In the genomic region with DNA sequence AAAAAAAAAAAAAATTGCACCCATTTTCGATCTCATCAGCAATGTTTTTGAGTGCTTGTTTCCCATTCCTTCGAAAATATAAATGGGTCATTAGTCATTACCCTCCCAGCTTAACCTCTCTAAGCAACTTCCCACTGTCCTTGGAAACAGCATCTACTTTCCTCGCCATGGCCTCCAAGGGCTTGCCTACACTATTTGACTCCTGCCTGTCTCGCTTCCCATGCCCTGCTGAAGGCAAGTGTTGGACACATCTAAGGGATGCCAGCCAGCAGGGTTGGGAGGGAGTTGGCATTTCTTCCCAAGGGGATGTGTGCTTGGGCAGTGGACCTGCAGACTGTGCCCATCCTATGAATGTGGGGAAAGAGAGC, we compare ENCODE assay signal across 14 cellular contexts. TPM values are rescaled to one million over a fixed set of nuclear protein-coding genes. Genes with fewer than 3 reads are reported as not detected.
DNase-seq lines count a peak whose midpoint lies in the region; ATAC-seq, FAIRE-seq and TF ChIP-seq lines count a peak whose summit lies in the region.
"Had no signal": no experiment of that assay in that cellular context is flagged by ENCODE, and none has a peak within 500 bp of the region (broad histone marks: within the 10 kb centered on the region; RNA-seq: fewer than 3 reads in every experiment).

No MANE protein-coding gene starts in this region.

- TF ChIP-seq CTCF in A549 (IDR thresholded peaks at IDR 0.05) (no peak), WTC11 (IDR thresholded peaks at IDR 0.05) (no peak), lower lobe of right lung (IDR thresholded peaks at IDR 0.05) (no peak), lower leg skin (IDR thresholded peaks at IDR 0.05) (no peak)

- TF ChIP-seq POLR2A in A549 (IDR thresholded peaks at IDR 0.05; ENCODE audit: low read length) (no peak), H54 (IDR thresholded peaks at IDR 0.05; ENCODE audit: low read depth, low read length) (0 out of 2 replicates have a peak, but pooled peaks have one; percentile 3), lower leg skin (IDR thresholded peaks at IDR 0.05) (no peak)

- no peaks in the 10 kb centered on the region for H3K27me3 Mint-ChIP-seq in WTC11 (ENCODE audit: low read depth)

- peak in 1 of 2 experiments; percentile 36 for DNase-seq in A549 (ENCODE audit: low read depth in 1 of 2, low spot score in 1 of 2)
- DNase-seq in H54 (ENCODE audit: insufficient read length, low spot score): no peak
- DNase-seq in WTC11 (ENCODE audit: low spot score): no peak
- DNase-seq in lower lobe of right lung: no peak
- no peak for DNase-seq in NCI-H1105 treated with DMSO at 0.1 percent for 48 hours (lab: John Stamatoyannopoulos, UW)
- DNase-seq in lower leg skin (ENCODE audit: low spot score in 2 of 2): no peak
- DNase-seq in COLO668 (lab: John Stamatoyannopoulos, UW; ENCODE audit: unreplicated experiment): no peak

- POLR2A ChIA-PET in A549 (lab: Yijun Ruan, JAX): interaction anchor here (1.5 kb wide), 1 partner anchor 48 kb away, joined by 4 read pairs; no protein-coding TSS in a partner anchor
- POLR2A ChIA-PET in WTC11 (lab: Charles Lee): no interaction called here

- peak overlapping the region; percentile 60 for H3K4me2 ChIP-seq in A549

- TF ChIP-seq RAD21 in A549 (conservative IDR thresholded peaks at IDR 0.05 in 1 of 2, IDR thresholded peaks at IDR 0.05 in 1 of 2): no peak

- H3K27ac Mint-ChIP-seq in WTC11: no peak overlapping the region; the same call in 1 of the 2 replicates

- H3K9me3 ChIP-seq in A549 (no peaks in the 10 kb centered on the region), lower lobe of right lung (no peaks in the 10 kb centered on the region)
- H3K9me3 ChIP-seq: BE2C, HAP-1 had no signal

- FAIRE-seq in A549 (lab: Jason Lieb, UNC) (no peak), H54 (lab: Jason Lieb, UNC) (no peak)
- FAIRE-seq: HTR-8/SVneo had no signal

- H3K36me3 Mint-ChIP-seq in WTC11: no peaks in the 10 kb centered on the region

- intact Hi-C loops in lower lobe of right lung (cut with DNase I) (loop anchor here (10.0 kb wide), 1 partner anchor 159 kb away; no protein-coding TSS in a partner anchor), lower leg skin (cut with DNase I; ENCODE audit: low total_unique reads) (loop anchor here (5.0 to 10.0 kb wide), 3 partner anchors 59 to 269 kb away; no protein-coding TSS in a partner anchor)

- peaks cover 14% of the 10 kb centered on the region for H3K4me1 ChIP-seq in A549
- peaks cover 9% of the 10 kb centered on the region for H3K4me1 ChIP-seq in lower lobe of right lung
- H3K4me1 ChIP-seq: BE2C, HAP-1 had no signal

- H3K4me3 Mint-ChIP-seq in WTC11: no peak overlapping the region

- no peaks in the 10 kb centered on the region for H3K27me3 ChIP-seq in lower lobe of right lung (ENCODE audit: low read depth)
- H3K27me3 ChIP-seq: BE2C had no signal

- no peaks in the 10 kb centered on the region for H3K36me3 ChIP-seq in lower lobe of right lung
- H3K36me3 ChIP-seq: BE2C, HAP-1 had no signal

- H3K4me3 ChIP-seq in A549 (no peak overlapping the region), lower lobe of right lung (no peak overlapping the region), lower leg skin (ENCODE audit: low read depth, poor library complexity, severe bottlenecking) (no peak overlapping the region)
- H3K4me3 ChIP-seq: HAP-1 had no signal

- H3K27ac ChIP-seq in A549 (peak overlapping the region in 1 of 2 experiments; percentile 78; a peak in 4 of 6 replicates), lower lobe of right lung (no peak overlapping the region)

- H3K9me3 Mint-ChIP-seq in WTC11: no peaks in the 10 kb centered on the region

- ATAC-seq in A549: peak; percentile 73 to 78
- peak; percentile 41 for ATAC-seq in WTC11
- peak; percentile 13 to 31 for ATAC-seq in lower lobe of right lung
- ATAC-seq in HG03378 (IDR thresholded peaks at IDR 0.05; ENCODE audit: unreplicated experiment): no peak

- 11% methylated on average over 4 of the region's 4 CpGs for WGBS in A549 (ENCODE audit: missing lambda C conversion rate)
- 43 to 46% methylated on average over 4 of the region's 4 CpGs for WGBS in lower leg skin, 2 donors

- H3K4me1 Mint-ChIP-seq in WTC11: no peaks in the 10 kb centered on the region

- CTCF ChIA-PET in A549 (lab: Yijun Ruan, JAX) (interaction anchor here (0.5 to 4.2 kb wide), 33 partner anchors 9 to 448 kb away, joined by 3 to 82 read pairs (median 4); a partner anchor contains a TSS), WTC11 (lab: Charles Lee) (interaction anchor here (0.6 to 2.9 kb wide), 19 partner anchors 12 to 452 kb away, joined by 3 to 55 read pairs (median 4); a partner anchor contains a TSS)

- TF ChIP-seq EP300 in A549 (IDR thresholded peaks at IDR 0.05): no peak

TF ChIP-seq in A549, 52 proteins besides CTCF, POLR2A, EP300 and RAD21 (continues in another document):
- TF ChIP-seq RCOR1 (IDR thresholded peaks at IDR 0.05; ENCODE audit: low read depth, low read length): no peak
- TF ChIP-seq, protein P1, sequence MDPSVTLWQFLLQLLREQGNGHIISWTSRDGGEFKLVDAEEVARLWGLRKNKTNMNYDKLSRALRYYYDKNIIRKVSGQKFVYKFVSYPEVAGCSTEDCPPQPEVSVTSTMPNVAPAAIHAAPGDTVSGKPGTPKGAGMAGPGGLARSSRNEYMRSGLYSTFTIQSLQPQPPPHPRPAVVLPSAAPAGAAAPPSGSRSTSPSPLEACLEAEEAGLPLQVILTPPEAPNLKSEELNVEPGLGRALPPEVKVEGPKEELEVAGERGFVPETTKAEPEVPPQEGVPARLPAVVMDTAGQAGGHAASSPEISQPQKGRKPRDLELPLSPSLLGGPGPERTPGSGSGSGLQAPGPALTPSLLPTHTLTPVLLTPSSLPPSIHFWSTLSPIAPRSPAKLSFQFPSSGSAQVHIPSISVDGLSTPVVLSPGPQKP (IDR thresholded peaks at IDR 0.05; ENCODE audit: low read depth, low read length): no peak

TF ChIP-seq in WTC11, 78 proteins besides CTCF, POLR2A, EP300 and RAD21:
- 0 out of 2 replicates have a peak, but pooled peaks have one; percentile 10 for TF ChIP-seq FOXP1 (CRISPR knock-in tag; IDR thresholded peaks at IDR 0.05; ENCODE audit: borderline replicate concordance)
- TF ChIP-seq, protein P2, sequence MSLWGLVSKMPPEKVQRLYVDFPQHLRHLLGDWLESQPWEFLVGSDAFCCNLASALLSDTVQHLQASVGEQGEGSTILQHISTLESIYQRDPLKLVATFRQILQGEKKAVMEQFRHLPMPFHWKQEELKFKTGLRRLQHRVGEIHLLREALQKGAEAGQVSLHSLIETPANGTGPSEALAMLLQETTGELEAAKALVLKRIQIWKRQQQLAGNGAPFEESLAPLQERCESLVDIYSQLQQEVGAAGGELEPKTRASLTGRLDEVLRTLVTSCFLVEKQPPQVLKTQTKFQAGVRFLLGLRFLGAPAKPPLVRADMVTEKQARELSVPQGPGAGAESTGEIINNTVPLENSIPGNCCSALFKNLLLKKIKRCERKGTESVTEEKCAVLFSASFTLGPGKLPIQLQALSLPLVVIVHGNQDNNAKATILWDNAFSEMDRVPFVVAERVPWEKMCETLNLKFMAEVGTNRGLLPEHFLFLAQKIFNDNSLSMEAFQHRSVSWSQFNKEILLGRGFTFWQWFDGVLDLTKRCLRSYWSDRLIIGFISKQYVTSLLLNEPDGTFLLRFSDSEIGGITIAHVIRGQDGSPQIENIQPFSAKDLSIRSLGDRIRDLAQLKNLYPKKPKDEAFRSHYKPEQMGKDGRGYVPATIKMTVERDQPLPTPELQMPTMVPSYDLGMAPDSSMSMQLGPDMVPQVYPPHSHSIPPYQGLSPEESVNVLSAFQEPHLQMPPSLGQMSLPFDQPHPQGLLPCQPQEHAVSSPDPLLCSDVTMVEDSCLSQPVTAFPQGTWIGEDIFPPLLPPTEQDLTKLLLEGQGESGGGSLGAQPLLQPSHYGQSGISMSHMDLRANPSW (CRISPR knock-in tag; conservative IDR thresholded peaks at IDR 0.05; ENCODE audit: low read depth): no peak

RNA-seq across cellular contexts. Expression of a gene that starts 12.7 kb away (rescaled TPM):
- polyA plus RNA-seq in A549 (2011; rRNA removed) (61.3 and 65.2 TPM in 2 replicates), A549 (2017; fragmentation: RNase III; extraction: RNeasy Plus Mini Kit Qiagen cat#74134 plus additional on column Dnase treatment) (50.3 to 62.0 TPM (median 59.8 TPM) in 3 replicates)
- 68.6 and 92.9 TPM in 2 replicates for polyA plus RNA-seq in A549 (2012; cell fraction: cytosol; rRNA removed)
- polyA plus RNA-seq in A549 (2012; cell fraction: nucleus; rRNA removed): 111 and 114 TPM in 2 replicates
- polyA minus RNA-seq in A549 (2011; rRNA and poly(A)+ RNA removed): 70.3 and 85.9 TPM in 2 replicates
- total RNA-seq in WTC11 (2021) (31.4 to 35.5 TPM (median 34.3 TPM) in 3 replicates), lower lobe of right lung (72.5 TPM), lower leg skin (10 to 100 TPM; 34.7 to 50.0 (median 41.4) TPM)

RNA-seq across cellular contexts. Expression of a gene that starts 48.8 kb away (rescaled TPM):
- polyA plus RNA-seq in A549 (2011; rRNA removed) (69.6 and 71.1 TPM in 2 replicates), A549 (2017; fragmentation: RNase III; extraction: RNeasy Plus Mini Kit Qiagen cat#74134 plus additional on column Dnase treatment) (81.3 to 109 TPM (median 103 TPM) in 3 replicates)
- 93.7 and 128 TPM in 2 replicates for polyA plus RNA-seq in A549 (2012; cell fraction: cytosol; rRNA removed)
- 328 and 664 TPM in 2 replicates for polyA plus RNA-seq in A549 (2012; cell fraction: nucleus; rRNA removed)
- 88.6 and 115 TPM in 2 replicates for polyA minus RNA-seq in A549 (2011; rRNA and poly(A)+ RNA removed)
- total RNA-seq in WTC11 (2021) (151 to 178 TPM (median 169 TPM) in 3 replicates), lower lobe of right lung (244 TPM), lower leg skin (100 to 1,000 TPM in 1 of 4 donors, 10 to 100 TPM in 3; 77.4 to 129 (median 97.0) TPM)

RNA-seq across cellular contexts. Expression of a gene that starts 52.5 kb away (rescaled TPM):
- 0.14 and 0.32 TPM in 2 replicates for polyA plus RNA-seq in A549 (2011; rRNA removed)
- polyA plus RNA-seq in A549 (2012; cell fraction: cytosol; rRNA removed): not detected in 2 replicates
- 0.23 TPM in 1 of 2 replicates, not detected in the other for polyA plus RNA-seq in A549 (2012; cell fraction: nucleus; rRNA removed)
- polyA plus RNA-seq in A549 (2017; fragmentation: RNase III; extraction: RNeasy Plus Mini Kit Qiagen cat#74134 plus additional on column Dnase treatment): not detected in 3 replicates
- 0.88 TPM in 1 of 2 replicates, not detected in the other for polyA minus RNA-seq in A549 (2011; rRNA and poly(A)+ RNA removed)
- not detected in 3 replicates for total RNA-seq in WTC11 (2021)
- total RNA-seq in lower lobe of right lung: 4.1 TPM
- 1 to 10 TPM in 1 of 4 donors, under 1 TPM in 2, not detected in 1; 0.64 to 2.0 (median 0.72) TPM for total RNA-seq in lower leg skin
- total RNA-seq: endothelial cell of umbilical vein, mononuclear cell, pulmonary artery endothelial cell had no signal
- polyA plus RNA-seq: endothelial cell of umbilical vein had no signal
